2 cellular contexts compared by ENCODE assay signal in the genomic region with DNA sequence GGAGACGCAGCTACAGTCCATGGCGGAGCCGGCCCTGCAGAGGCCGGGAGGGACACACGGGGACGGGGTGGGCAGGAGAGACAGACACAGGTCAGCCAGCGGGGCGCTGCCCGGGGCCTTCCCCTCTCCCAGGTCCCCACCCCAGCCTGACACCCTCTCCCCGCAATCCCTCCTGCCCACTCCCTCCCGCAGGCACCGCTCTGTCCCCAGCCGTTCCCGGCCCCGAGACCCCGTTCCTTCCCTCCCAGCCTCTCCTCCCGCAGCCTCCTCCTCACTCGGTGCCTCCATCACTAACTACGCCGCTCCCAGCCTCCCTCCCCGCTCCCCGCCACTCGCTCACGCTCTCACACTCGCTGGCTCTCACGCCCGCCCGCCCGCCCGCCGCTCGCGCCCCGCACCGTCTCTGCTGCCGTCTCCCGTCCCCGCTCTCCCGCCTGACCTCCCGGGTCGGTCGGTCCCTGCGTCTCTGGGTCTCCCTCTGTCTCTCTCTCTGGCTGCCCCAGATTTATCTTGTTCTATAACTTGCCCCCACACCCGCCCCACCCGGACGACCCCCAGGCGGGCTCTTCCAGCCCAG.
TF ChIP-seq lines count a peak whose summit lies in the region.

No MANE protein-coding gene starts in this region.

TF ChIP-seq in HCT116, 20 proteins besides CTCF, POLR2A, EP300 and RAD21:
- TF ChIP-seq ZFX (IDR thresholded peaks at IDR 0.05) (no peak), JUND (IDR thresholded peaks at IDR 0.05) (no peak), REST (IDR thresholded peaks at IDR 0.05; ENCODE audit: low read depth) (no peak), SP1 (IDR thresholded peaks at IDR 0.05; ENCODE audit: low read depth) (no peak)

TF ChIP-seq in GM12878, 131 proteins besides CTCF, POLR2A, EP300 and RAD21:
- TF ChIP-seq BACH1 (IDR thresholded peaks at IDR 0.05; ENCODE audit: borderline replicate concordance), result 0 out of 2 replicates have a peak, but pooled peaks have one; percentile 18
- TF ChIP-seq TCF7 (IDR thresholded peaks at IDR 0.05; ENCODE audit: borderline replicate concordance), result no peak
